In the genomic region with DNA sequence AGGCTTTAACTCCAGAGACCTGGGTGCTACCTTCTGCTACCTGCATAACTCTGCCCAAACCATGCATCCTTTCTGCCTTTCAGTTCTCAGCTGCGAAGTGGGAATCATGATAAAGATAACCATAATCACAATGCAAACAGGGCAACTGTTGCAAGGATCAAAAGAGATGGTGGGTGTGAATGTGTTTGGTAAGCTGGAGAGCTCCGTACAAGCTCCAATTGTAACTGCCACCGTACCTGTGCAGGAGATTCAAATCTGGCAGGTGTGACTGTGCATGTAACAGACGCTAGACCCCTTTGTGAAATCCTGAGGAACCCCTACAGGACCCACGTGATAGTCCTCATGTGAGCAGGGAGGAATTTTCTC, we compare ENCODE assay signal across 1 cellular context.
TF ChIP-seq lines count a peak whose summit lies in the region.

No MANE protein-coding gene starts in this region.

TF ChIP-seq in GM23338, 12 proteins besides CTCF, POLR2A, EP300 and RAD21 (continued from another document):
- TF ChIP-seq, protein P1, sequence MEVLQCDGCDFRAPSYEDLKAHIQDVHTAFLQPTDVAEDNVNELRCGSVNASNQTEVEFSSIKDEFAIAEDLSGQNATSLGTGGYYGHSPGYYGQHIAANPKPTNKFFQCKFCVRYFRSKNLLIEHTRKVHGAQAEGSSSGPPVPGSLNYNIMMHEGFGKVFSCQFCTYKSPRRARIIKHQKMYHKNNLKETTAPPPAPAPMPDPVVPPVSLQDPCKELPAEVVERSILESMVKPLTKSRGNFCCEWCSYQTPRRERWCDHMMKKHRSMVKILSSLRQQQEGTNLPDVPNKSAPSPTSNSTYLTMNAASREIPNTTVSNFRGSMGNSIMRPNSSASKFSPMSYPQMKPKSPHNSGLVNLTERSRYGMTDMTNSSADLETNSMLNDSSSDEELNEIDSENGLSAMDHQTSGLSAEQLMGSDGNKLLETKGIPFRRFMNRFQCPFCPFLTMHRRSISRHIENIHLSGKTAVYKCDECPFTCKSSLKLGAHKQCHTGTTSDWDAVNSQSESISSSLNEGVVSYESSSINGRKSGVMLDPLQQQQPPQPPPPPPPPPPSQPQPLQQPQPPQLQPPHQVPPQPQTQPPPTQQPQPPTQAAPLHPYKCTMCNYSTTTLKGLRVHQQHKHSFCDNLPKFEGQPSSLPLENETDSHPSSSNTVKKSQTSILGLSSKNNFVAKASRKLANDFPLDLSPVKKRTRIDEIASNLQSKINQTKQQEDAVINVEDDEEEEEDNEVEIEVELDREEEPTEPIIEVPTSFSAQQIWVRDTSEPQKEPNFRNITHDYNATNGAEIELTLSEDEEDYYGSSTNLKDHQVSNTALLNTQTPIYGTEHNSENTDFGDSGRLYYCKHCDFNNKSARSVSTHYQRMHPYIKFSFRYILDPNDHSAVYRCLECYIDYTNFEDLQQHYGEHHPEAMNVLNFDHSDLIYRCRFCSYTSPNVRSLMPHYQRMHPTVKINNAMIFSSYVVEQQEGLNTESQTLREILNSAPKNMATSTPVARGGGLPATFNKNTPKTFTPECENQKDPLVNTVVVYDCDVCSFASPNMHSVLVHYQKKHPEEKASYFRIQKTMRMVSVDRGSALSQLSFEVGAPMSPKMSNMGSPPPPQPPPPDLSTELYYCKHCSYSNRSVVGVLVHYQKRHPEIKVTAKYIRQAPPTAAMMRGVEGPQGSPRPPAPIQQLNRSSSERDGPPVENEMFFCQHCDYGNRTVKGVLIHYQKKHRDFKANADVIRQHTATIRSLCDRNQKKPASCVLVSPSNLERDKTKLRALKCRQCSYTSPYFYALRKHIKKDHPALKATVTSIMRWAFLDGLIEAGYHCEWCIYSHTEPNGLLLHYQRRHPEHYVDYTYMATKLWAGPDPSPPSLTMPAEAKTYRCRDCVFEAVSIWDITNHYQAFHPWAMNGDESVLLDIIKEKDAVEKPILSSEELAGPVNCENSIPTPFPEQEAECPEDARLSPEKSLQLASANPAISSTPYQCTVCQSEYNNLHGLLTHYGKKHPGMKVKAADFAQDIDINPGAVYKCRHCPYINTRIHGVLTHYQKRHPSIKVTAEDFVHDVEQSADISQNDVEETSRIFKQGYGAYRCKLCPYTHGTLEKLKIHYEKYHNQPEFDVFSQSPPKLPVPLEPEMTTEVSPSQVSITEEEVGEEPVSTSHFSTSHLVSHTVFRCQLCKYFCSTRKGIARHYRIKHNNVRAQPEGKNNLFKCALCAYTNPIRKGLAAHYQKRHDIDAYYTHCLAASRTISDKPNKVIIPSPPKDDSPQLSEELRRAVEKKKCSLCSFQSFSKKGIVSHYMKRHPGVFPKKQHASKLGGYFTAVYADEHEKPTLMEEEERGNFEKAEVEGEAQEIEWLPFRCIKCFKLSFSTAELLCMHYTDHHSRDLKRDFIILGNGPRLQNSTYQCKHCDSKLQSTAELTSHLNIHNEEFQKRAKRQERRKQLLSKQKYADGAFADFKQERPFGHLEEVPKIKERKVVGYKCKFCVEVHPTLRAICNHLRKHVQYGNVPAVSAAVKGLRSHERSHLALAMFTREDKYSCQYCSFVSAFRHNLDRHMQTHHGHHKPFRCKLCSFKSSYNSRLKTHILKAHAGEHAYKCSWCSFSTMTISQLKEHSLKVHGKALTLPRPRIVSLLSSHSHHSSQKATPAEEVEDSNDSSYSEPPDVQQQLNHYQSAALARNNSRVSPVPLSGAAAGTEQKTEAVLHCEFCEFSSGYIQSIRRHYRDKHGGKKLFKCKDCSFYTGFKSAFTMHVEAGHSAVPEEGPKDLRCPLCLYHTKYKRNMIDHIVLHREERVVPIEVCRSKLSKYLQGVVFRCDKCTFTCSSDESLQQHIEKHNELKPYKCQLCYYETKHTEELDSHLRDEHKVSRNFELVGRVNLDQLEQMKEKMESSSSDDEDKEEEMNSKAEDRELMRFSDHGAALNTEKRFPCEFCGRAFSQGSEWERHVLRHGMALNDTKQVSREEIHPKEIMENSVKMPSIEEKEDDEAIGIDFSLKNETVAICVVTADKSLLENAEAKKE (CRISPR knock-in tag; IDR thresholded peaks at IDR 0.05): no peak
- TF ChIP-seq STAT1 (IDR thresholded peaks at IDR 0.05; ENCODE audit: unreplicated experiment) (no peak), JUNB (IDR thresholded peaks at IDR 0.05; ENCODE audit: unreplicated experiment) (no peak), EZH2 (IDR thresholded peaks at IDR 0.05; ENCODE audit: low read depth, unreplicated experiment) (no peak), CREB1 (CRISPR knock-in tag; IDR thresholded peaks at IDR 0.05; ENCODE audit: low read depth) (no peak)
- TF ChIP-seq, protein P2, sequence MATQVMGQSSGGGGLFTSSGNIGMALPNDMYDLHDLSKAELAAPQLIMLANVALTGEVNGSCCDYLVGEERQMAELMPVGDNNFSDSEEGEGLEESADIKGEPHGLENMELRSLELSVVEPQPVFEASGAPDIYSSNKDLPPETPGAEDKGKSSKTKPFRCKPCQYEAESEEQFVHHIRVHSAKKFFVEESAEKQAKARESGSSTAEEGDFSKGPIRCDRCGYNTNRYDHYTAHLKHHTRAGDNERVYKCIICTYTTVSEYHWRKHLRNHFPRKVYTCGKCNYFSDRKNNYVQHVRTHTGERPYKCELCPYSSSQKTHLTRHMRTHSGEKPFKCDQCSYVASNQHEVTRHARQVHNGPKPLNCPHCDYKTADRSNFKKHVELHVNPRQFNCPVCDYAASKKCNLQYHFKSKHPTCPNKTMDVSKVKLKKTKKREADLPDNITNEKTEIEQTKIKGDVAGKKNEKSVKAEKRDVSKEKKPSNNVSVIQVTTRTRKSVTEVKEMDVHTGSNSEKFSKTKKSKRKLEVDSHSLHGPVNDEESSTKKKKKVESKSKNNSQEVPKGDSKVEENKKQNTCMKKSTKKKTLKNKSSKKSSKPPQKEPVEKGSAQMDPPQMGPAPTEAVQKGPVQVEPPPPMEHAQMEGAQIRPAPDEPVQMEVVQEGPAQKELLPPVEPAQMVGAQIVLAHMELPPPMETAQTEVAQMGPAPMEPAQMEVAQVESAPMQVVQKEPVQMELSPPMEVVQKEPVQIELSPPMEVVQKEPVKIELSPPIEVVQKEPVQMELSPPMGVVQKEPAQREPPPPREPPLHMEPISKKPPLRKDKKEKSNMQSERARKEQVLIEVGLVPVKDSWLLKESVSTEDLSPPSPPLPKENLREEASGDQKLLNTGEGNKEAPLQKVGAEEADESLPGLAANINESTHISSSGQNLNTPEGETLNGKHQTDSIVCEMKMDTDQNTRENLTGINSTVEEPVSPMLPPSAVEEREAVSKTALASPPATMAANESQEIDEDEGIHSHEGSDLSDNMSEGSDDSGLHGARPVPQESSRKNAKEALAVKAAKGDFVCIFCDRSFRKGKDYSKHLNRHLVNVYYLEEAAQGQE (IDR thresholded peaks at IDR 0.05; ENCODE audit: unreplicated experiment): no peak
- TF ChIP-seq, protein P3, sequence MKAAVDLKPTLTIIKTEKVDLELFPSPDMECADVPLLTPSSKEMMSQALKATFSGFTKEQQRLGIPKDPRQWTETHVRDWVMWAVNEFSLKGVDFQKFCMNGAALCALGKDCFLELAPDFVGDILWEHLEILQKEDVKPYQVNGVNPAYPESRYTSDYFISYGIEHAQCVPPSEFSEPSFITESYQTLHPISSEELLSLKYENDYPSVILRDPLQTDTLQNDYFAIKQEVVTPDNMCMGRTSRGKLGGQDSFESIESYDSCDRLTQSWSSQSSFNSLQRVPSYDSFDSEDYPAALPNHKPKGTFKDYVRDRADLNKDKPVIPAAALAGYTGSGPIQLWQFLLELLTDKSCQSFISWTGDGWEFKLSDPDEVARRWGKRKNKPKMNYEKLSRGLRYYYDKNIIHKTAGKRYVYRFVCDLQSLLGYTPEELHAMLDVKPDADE (IDR thresholded peaks at IDR 0.05): no peak
